In the genomic region with DNA sequence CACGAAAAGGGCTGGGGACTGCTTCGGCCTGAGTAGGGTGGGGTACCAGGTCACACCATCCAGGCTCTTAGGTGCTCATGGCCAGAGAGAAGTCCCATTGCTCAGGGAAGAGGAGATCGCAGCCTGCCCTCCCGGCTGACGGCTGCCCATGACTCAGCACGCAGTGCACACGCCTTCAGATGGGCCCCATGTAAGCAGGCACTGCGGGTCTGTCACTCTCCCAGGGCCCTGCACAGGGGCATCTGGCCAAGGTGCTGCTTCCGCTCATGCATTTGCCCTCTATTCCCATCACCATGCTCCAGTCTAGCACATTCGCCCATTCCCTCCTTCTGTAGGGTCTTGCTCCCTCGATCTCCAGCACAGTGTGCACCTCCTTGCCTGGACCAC, we compare ENCODE assay signal across 3 cellular contexts.
A peak's percentile ranks its signal among the peaks of the same experiment; 100 is the strongest.
TF ChIP-seq lines count a peak whose summit lies in the region.

No MANE protein-coding gene starts in this region.

TF ChIP-seq in A549, 52 proteins besides CTCF, POLR2A, EP300 and RAD21:
- TF ChIP-seq PHF8 (IDR thresholded peaks at IDR 0.05; ENCODE audit: borderline replicate concordance, low read depth), result no peak

TF ChIP-seq in WTC11, 78 proteins besides CTCF, POLR2A, EP300 and RAD21:
- TF ChIP-seq, protein P1, sequence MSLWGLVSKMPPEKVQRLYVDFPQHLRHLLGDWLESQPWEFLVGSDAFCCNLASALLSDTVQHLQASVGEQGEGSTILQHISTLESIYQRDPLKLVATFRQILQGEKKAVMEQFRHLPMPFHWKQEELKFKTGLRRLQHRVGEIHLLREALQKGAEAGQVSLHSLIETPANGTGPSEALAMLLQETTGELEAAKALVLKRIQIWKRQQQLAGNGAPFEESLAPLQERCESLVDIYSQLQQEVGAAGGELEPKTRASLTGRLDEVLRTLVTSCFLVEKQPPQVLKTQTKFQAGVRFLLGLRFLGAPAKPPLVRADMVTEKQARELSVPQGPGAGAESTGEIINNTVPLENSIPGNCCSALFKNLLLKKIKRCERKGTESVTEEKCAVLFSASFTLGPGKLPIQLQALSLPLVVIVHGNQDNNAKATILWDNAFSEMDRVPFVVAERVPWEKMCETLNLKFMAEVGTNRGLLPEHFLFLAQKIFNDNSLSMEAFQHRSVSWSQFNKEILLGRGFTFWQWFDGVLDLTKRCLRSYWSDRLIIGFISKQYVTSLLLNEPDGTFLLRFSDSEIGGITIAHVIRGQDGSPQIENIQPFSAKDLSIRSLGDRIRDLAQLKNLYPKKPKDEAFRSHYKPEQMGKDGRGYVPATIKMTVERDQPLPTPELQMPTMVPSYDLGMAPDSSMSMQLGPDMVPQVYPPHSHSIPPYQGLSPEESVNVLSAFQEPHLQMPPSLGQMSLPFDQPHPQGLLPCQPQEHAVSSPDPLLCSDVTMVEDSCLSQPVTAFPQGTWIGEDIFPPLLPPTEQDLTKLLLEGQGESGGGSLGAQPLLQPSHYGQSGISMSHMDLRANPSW (CRISPR knock-in tag; conservative IDR thresholded peaks at IDR 0.05; ENCODE audit: low read depth), result no peak
- no peak for TF ChIP-seq ETV6 (CRISPR knock-in tag; IDR thresholded peaks at IDR 0.05)
- no peak for TF ChIP-seq ELF4 (CRISPR knock-in tag; IDR thresholded peaks at IDR 0.05; ENCODE audit: low read depth)
- TF ChIP-seq JAZF1 (CRISPR knock-in tag; IDR thresholded peaks at IDR 0.05), result no peak
- TF ChIP-seq, protein P2, sequence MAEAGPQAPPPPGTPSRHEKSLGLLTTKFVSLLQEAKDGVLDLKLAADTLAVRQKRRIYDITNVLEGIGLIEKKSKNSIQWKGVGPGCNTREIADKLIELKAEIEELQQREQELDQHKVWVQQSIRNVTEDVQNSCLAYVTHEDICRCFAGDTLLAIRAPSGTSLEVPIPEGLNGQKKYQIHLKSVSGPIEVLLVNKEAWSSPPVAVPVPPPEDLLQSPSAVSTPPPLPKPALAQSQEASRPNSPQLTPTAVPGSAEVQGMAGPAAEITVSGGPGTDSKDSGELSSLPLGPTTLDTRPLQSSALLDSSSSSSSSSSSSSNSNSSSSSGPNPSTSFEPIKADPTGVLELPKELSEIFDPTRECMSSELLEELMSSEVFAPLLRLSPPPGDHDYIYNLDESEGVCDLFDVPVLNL (CRISPR knock-in tag; IDR thresholded peaks at IDR 0.05; ENCODE audit: borderline replicate concordance, low read depth), result no peak
- TF ChIP-seq ZNF416 (CRISPR knock-in tag; IDR thresholded peaks at IDR 0.05), result no peak
- no peak for TF ChIP-seq TEAD1 (CRISPR knock-in tag; IDR thresholded peaks at IDR 0.05)
- TF ChIP-seq, protein P3, sequence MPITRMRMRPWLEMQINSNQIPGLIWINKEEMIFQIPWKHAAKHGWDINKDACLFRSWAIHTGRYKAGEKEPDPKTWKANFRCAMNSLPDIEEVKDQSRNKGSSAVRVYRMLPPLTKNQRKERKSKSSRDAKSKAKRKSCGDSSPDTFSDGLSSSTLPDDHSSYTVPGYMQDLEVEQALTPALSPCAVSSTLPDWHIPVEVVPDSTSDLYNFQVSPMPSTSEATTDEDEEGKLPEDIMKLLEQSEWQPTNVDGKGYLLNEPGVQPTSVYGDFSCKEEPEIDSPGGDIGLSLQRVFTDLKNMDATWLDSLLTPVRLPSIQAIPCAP (CRISPR knock-in tag; IDR thresholded peaks at IDR 0.05), result no peak
- no peak for TF ChIP-seq GABPB1 (CRISPR knock-in tag; IDR thresholded peaks at IDR 0.05)
- TF ChIP-seq, protein P4, sequence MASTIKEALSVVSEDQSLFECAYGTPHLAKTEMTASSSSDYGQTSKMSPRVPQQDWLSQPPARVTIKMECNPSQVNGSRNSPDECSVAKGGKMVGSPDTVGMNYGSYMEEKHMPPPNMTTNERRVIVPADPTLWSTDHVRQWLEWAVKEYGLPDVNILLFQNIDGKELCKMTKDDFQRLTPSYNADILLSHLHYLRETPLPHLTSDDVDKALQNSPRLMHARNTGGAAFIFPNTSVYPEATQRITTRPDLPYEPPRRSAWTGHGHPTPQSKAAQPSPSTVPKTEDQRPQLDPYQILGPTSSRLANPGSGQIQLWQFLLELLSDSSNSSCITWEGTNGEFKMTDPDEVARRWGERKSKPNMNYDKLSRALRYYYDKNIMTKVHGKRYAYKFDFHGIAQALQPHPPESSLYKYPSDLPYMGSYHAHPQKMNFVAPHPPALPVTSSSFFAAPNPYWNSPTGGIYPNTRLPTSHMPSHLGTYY (CRISPR knock-in tag; IDR thresholded peaks at IDR 0.05), result no peak
- TF ChIP-seq NFYB (CRISPR knock-in tag; conservative IDR thresholded peaks at IDR 0.05; ENCODE audit: low read depth), result no peak
- TF ChIP-seq, protein P5, sequence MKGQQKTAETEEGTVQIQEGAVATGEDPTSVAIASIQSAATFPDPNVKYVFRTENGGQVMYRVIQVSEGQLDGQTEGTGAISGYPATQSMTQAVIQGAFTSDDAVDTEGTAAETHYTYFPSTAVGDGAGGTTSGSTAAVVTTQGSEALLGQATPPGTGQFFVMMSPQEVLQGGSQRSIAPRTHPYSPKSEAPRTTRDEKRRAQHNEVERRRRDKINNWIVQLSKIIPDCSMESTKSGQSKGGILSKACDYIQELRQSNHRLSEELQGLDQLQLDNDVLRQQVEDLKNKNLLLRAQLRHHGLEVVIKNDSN (CRISPR knock-in tag; IDR thresholded peaks at IDR 0.05), result no peak
TF ChIP-seq in WTC11: peak in this region for 0.

TF ChIP-seq in HepG2, 621 proteins besides CTCF, POLR2A, EP300 and RAD21:
- TF ChIP-seq HNRNPH1 (optimal IDR thresholded peaks at IDR 0.05; ENCODE audit: low read depth, low read length) (no peak), TBL1XR1 (IDR thresholded peaks at IDR 0.05; ENCODE audit: borderline replicate concordance, low read length, partially characterized antibody) (no peak), ZNF772 (CRISPR knock-in tag; IDR thresholded peaks at IDR 0.05) (0 out of 2 replicates have a peak, but pooled peaks have one; percentile 15), CHCHD3 (CRISPR knock-in tag; IDR thresholded peaks at IDR 0.05) (no peak), ZSCAN31 (CRISPR knock-in tag; IDR thresholded peaks at IDR 0.05; ENCODE audit: low read depth) (0 out of 2 replicates have a peak, but pooled peaks have one; percentile 37), HNRNPL (IDR thresholded peaks at IDR 0.05; ENCODE audit: low read depth, low read length) (no peak), NFKBIZ (CRISPR knock-in tag; IDR thresholded peaks at IDR 0.05) (no peak), ZNF317 (CRISPR knock-in tag; IDR thresholded peaks at IDR 0.05) (no peak), SP2 (CRISPR knock-in tag; IDR thresholded peaks at IDR 0.05) (0 out of 2 replicates have a peak, but pooled peaks have one; percentile 35), ZSCAN9 (CRISPR knock-in tag; IDR thresholded peaks at IDR 0.05; ENCODE audit: borderline replicate concordance) (no peak), EED (CRISPR knock-in tag; IDR thresholded peaks at IDR 0.05) (peak; percentile 48; the same call in 1 of the 2 replicates), CEBPG (CRISPR knock-in tag; IDR thresholded peaks at IDR 0.05) (no peak), KAT8 (CRISPR knock-in tag; IDR thresholded peaks at IDR 0.05) (no peak), KLF11 (CRISPR knock-in tag; IDR thresholded peaks at IDR 0.05) (no peak)
- TF ChIP-seq, protein P6, sequence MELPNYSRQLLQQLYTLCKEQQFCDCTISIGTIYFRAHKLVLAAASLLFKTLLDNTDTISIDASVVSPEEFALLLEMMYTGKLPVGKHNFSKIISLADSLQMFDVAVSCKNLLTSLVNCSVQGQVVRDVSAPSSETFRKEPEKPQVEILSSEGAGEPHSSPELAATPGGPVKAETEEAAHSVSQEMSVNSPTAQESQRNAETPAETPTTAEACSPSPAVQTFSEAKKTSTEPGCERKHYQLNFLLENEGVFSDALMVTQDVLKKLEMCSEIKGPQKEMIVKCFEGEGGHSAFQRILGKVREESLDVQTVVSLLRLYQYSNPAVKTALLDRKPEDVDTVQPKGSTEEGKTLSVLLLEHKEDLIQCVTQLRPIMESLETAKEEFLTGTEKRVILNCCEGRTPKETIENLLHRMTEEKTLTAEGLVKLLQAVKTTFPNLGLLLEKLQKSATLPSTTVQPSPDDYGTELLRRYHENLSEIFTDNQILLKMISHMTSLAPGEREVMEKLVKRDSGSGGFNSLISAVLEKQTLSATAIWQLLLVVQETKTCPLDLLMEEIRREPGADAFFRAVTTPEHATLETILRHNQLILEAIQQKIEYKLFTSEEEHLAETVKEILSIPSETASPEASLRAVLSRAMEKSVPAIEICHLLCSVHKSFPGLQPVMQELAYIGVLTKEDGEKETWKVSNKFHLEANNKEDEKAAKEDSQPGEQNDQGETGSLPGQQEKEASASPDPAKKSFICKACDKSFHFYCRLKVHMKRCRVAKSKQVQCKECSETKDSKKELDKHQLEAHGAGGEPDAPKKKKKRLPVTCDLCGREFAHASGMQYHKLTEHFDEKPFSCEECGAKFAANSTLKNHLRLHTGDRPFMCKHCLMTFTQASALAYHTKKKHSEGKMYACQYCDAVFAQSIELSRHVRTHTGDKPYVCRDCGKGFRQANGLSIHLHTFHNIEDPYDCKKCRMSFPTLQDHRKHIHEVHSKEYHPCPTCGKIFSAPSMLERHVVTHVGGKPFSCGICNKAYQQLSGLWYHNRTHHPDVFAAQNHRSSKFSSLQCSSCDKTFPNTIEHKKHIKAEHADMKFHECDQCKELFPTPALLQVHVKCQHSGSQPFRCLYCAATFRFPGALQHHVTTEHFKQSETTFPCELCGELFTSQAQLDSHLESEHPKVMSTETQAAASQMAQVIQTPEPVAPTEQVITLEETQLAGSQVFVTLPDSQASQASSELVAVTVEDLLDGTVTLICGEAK (IDR thresholded peaks at IDR 0.05), result no peak
- TF ChIP-seq, protein P6 (CRISPR knock-in tag; IDR thresholded peaks at IDR 0.05), result 0 out of 2 replicates have a peak, but pooled peaks have one; percentile 14
- TF ChIP-seq, protein P7, sequence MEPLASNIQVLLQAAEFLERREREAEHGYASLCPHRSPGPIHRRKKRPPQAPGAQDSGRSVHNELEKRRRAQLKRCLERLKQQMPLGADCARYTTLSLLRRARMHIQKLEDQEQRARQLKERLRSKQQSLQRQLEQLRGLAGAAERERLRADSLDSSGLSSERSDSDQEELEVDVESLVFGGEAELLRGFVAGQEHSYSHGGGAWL (CRISPR knock-in tag; IDR thresholded peaks at IDR 0.05), result no peak
- TF ChIP-seq, protein P8, sequence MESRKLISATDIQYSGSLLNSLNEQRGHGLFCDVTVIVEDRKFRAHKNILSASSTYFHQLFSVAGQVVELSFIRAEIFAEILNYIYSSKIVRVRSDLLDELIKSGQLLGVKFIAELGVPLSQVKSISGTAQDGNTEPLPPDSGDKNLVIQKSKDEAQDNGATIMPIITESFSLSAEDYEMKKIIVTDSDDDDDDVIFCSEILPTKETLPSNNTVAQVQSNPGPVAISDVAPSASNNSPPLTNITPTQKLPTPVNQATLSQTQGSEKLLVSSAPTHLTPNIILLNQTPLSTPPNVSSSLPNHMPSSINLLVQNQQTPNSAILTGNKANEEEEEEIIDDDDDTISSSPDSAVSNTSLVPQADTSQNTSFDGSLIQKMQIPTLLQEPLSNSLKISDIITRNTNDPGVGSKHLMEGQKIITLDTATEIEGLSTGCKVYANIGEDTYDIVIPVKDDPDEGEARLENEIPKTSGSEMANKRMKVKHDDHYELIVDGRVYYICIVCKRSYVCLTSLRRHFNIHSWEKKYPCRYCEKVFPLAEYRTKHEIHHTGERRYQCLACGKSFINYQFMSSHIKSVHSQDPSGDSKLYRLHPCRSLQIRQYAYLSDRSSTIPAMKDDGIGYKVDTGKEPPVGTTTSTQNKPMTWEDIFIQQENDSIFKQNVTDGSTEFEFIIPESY (CRISPR knock-in tag; IDR thresholded peaks at IDR 0.05), result no peak
- TF ChIP-seq, protein P9, sequence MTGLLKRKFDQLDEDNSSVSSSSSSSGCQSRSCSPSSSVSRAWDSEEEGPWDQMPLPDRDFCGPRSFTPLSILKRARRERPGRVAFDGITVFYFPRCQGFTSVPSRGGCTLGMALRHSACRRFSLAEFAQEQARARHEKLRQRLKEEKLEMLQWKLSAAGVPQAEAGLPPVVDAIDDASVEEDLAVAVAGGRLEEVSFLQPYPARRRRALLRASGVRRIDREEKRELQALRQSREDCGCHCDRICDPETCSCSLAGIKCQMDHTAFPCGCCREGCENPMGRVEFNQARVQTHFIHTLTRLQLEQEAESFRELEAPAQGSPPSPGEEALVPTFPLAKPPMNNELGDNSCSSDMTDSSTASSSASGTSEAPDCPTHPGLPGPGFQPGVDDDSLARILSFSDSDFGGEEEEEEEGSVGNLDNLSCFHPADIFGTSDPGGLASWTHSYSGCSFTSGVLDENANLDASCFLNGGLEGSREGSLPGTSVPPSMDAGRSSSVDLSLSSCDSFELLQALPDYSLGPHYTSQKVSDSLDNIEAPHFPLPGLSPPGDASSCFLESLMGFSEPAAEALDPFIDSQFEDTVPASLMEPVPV (CRISPR knock-in tag; IDR thresholded peaks at IDR 0.05), result no peak
